17 cellular contexts compared by ENCODE assay signal in the genomic region with DNA sequence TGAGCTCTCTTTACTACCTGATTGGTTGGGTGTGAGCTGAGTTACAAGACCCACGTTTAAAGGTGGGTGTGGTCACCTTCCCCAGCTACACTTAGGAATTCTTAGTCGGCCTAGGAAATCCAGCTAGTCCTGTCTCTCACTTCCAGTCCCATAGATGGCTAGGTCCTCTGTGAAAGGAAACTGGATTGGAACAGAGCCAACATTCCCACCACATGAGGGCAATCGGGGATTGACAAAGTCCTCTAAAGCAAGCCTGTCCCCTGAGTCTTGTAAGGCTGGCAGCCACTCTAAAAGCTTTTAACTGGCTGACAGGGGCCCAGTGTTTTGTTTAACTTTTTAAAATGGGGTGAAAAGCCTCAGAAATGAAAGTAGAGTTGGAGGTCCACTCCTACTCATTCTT.
"Had no signal": no experiment of that assay in that cellular context is flagged by ENCODE, and none has a peak within 500 bp of the region (broad histone marks: within the 10 kb centered on the region; RNA-seq: fewer than 3 reads in every experiment).

No MANE protein-coding gene starts in this region.

- H3K4me1 Mint-ChIP-seq: activated naive CD4-positive, alpha-beta T cell treated with anti-CD3 and anti-CD28 coated beads, Interleukin-2, amount 50 U/mL, for 24 hours; memory B cell; naive thymus-derived CD8-positive, alpha-beta T cell had no signal

- H3K4me3 Mint-ChIP-seq: activated naive CD4-positive, alpha-beta T cell treated with anti-CD3 and anti-CD28 coated beads, Interleukin-2, amount 50 U/mL, for 24 hours; activated T-cell treated with anti-CD3 and anti-CD28 coated beads, Interleukin-2, amount 50 U/mL, for 4 hours; memory B cell; naive thymus-derived CD8-positive, alpha-beta T cell had no signal

- ATAC-seq: activated CD4-positive, CD25-positive, alpha-beta regulatory T cell treated with anti-CD3 and anti-CD28 coated beads, Interleukin-2, amount 50 U/mL, for 24 hours; activated T-cell treated with anti-CD3 and anti-CD28 coated beads, Interleukin-2, amount 50 U/mL, for 4 hours; esophagus mucosa; left ventricle myocardium superior; naive thymus-derived CD8-positive, alpha-beta T cell had no signal

- H3K27ac Mint-ChIP-seq: activated naive CD4-positive, alpha-beta T cell treated with anti-CD3 and anti-CD28 coated beads, Interleukin-2, amount 50 U/mL, for 24 hours; memory B cell; naive thymus-derived CD8-positive, alpha-beta T cell had no signal

- H3K27me3 Mint-ChIP-seq: activated naive CD4-positive, alpha-beta T cell treated with anti-CD3 and anti-CD28 coated beads, Interleukin-2, amount 50 U/mL, for 24 hours; memory B cell; naive thymus-derived CD8-positive, alpha-beta T cell had no signal

- DNase-seq: activated effector memory CD4-positive, alpha-beta T cell treated with Interleukin-2 at 50 U/mL for 16 hours; activated T-cell treated with anti-CD3 and anti-CD28 coated beads, Interleukin-2, amount 50 U/mL, for 4 hours; adrenal gland; left ventricle myocardium superior; naive thymus-derived CD8-positive, alpha-beta T cell; posterior cingulate gyrus; small intestine; stimulated activated CD4-positive, alpha-beta T cell treated with anti-CD3 and anti-CD28 coated beads, Interleukin-4, amount 100 ng/mL, for 24 hours; stimulated activated naive CD4-positive, alpha-beta T cell; T-helper 9 cell; tibial artery; uterus had no signal

- H3K4me3 ChIP-seq: adrenal gland, right atrium auricular region, tibial artery, uterus had no signal
